In genomic region chr13:24161010-24161775, GRCh38 we compare ENCODE assay signal across 1 cellular context.
TF ChIP-seq lines count a peak whose summit lies in the region.

No MANE protein-coding gene starts in this region.

TF ChIP-seq in HepG2, 621 proteins besides CTCF, POLR2A, EP300 and RAD21 (continued from another document and continues in another):
- TF ChIP-seq, protein P1, sequence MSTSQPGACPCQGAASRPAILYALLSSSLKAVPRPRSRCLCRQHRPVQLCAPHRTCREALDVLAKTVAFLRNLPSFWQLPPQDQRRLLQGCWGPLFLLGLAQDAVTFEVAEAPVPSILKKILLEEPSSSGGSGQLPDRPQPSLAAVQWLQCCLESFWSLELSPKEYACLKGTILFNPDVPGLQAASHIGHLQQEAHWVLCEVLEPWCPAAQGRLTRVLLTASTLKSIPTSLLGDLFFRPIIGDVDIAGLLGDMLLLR (CRISPR knock-in tag; IDR thresholded peaks at IDR 0.05): 0 out of 2 replicates have a peak, but pooled peaks have one; percentile 18
- TF ChIP-seq, protein P2, sequence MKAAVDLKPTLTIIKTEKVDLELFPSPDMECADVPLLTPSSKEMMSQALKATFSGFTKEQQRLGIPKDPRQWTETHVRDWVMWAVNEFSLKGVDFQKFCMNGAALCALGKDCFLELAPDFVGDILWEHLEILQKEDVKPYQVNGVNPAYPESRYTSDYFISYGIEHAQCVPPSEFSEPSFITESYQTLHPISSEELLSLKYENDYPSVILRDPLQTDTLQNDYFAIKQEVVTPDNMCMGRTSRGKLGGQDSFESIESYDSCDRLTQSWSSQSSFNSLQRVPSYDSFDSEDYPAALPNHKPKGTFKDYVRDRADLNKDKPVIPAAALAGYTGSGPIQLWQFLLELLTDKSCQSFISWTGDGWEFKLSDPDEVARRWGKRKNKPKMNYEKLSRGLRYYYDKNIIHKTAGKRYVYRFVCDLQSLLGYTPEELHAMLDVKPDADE (CRISPR knock-in tag; IDR thresholded peaks at IDR 0.05): no peak
- TF ChIP-seq, protein P3, sequence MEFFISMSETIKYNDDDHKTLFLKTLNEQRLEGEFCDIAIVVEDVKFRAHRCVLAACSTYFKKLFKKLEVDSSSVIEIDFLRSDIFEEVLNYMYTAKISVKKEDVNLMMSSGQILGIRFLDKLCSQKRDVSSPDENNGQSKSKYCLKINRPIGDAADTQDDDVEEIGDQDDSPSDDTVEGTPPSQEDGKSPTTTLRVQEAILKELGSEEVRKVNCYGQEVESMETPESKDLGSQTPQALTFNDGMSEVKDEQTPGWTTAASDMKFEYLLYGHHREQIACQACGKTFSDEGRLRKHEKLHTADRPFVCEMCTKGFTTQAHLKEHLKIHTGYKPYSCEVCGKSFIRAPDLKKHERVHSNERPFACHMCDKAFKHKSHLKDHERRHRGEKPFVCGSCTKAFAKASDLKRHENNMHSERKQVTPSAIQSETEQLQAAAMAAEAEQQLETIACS (CRISPR knock-in tag; IDR thresholded peaks at IDR 0.05): 0 out of 2 replicates have a peak, but pooled peaks have one; percentile 16
- TF ChIP-seq, protein P4, sequence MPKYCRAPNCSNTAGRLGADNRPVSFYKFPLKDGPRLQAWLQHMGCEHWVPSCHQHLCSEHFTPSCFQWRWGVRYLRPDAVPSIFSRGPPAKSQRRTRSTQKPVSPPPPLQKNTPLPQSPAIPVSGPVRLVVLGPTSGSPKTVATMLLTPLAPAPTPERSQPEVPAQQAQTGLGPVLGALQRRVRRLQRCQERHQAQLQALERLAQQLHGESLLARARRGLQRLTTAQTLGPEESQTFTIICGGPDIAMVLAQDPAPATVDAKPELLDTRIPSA (CRISPR knock-in tag; IDR thresholded peaks at IDR 0.05; ENCODE audit: borderline replicate concordance): no peak
- TF ChIP-seq RARG (CRISPR knock-in tag; IDR thresholded peaks at IDR 0.05; ENCODE audit: low read depth): no peak
- no peak for TF ChIP-seq ZNF674 (CRISPR knock-in tag; IDR thresholded peaks at IDR 0.05; ENCODE audit: low read depth)
- TF ChIP-seq MBNL3 (CRISPR knock-in tag; conservative IDR thresholded peaks at IDR 0.05): no peak
- TF ChIP-seq ZIK1 (CRISPR knock-in tag; IDR thresholded peaks at IDR 0.05; ENCODE audit: borderline replicate concordance, low read depth): no peak
- no peak for TF ChIP-seq KLF6 (CRISPR knock-in tag; IDR thresholded peaks at IDR 0.05)
- TF ChIP-seq EED (CRISPR knock-in tag; IDR thresholded peaks at IDR 0.05): no peak
- TF ChIP-seq, protein P5, sequence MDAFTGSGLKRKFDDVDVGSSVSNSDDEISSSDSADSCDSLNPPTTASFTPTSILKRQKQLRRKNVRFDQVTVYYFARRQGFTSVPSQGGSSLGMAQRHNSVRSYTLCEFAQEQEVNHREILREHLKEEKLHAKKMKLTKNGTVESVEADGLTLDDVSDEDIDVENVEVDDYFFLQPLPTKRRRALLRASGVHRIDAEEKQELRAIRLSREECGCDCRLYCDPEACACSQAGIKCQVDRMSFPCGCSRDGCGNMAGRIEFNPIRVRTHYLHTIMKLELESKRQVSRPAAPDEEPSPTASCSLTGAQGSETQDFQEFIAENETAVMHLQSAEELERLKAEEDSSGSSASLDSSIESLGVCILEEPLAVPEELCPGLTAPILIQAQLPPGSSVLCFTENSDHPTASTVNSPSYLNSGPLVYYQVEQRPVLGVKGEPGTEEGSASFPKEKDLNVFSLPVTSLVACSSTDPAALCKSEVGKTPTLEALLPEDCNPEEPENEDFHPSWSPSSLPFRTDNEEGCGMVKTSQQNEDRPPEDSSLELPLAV (CRISPR knock-in tag; conservative IDR thresholded peaks at IDR 0.05; ENCODE audit: low read depth): no peak
- TF ChIP-seq ZNF703 (CRISPR knock-in tag; IDR thresholded peaks at IDR 0.05; ENCODE audit: borderline replicate concordance): no peak
- no peak for TF ChIP-seq TOPORS (CRISPR knock-in tag; IDR thresholded peaks at IDR 0.05)
- no peak for TF ChIP-seq CBX1 (IDR thresholded peaks at IDR 0.05; ENCODE audit: low read depth)
- no peak for TF ChIP-seq STAT5B (CRISPR knock-in tag; IDR thresholded peaks at IDR 0.05)
- TF ChIP-seq TFDP1 (CRISPR knock-in tag; IDR thresholded peaks at IDR 0.05; ENCODE audit: borderline replicate concordance): no peak
- no peak for TF ChIP-seq ZNF75D (CRISPR knock-in tag; IDR thresholded peaks at IDR 0.05; ENCODE audit: borderline replicate concordance)
- no peak; the same call in 1 of the 2 replicates for TF ChIP-seq KMT2A (CRISPR knock-in tag; IDR thresholded peaks at IDR 0.05)
- TF ChIP-seq, protein P6, sequence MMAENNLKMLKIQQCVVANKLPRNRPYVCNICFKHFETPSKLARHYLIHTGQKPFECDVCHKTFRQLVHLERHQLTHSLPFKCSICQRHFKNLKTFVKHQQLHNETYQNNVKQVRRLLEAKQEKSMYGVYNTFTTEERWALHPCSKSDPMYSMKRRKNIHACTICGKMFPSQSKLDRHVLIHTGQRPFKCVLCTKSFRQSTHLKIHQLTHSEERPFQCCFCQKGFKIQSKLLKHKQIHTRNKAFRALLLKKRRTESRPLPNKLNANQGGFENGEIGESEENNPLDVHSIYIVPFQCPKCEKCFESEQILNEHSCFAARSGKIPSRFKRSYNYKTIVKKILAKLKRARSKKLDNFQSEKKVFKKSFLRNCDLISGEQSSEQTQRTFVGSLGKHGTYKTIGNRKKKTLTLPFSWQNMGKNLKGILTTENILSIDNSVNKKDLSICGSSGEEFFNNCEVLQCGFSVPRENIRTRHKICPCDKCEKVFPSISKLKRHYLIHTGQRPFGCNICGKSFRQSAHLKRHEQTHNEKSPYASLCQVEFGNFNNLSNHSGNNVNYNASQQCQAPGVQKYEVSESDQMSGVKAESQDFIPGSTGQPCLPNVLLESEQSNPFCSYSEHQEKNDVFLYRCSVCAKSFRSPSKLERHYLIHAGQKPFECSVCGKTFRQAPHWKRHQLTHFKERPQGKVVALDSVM (CRISPR knock-in tag; IDR thresholded peaks at IDR 0.05): no peak
- TF ChIP-seq ZBTB20 (CRISPR knock-in tag; IDR thresholded peaks at IDR 0.05; ENCODE audit: borderline replicate concordance, low read depth): no peak
- no peak for TF ChIP-seq ATF7-NPFF (CRISPR knock-in tag; IDR thresholded peaks at IDR 0.05; ENCODE audit: low read depth)
- no peak for TF ChIP-seq TGIF2 (CRISPR knock-in tag; IDR thresholded peaks at IDR 0.05)
- no peak for TF ChIP-seq RBM39 (IDR thresholded peaks at IDR 0.05; ENCODE audit: low read depth, low read length, poor library complexity, severe bottlenecking)
- no peak for TF ChIP-seq PRMT3 (CRISPR knock-in tag; IDR thresholded peaks at IDR 0.05; ENCODE audit: borderline replicate concordance, low read depth)
- TF ChIP-seq ZZZ3 (CRISPR knock-in tag; IDR thresholded peaks at IDR 0.05; ENCODE audit: borderline replicate concordance): no peak
- TF ChIP-seq EZH2 (conservative IDR thresholded peaks at IDR 0.05; ENCODE audit: low read depth, low read length): no peak
- no peak for TF ChIP-seq GMEB1 (CRISPR knock-in tag; IDR thresholded peaks at IDR 0.05; ENCODE audit: borderline replicate concordance)
- TF ChIP-seq GABPB1 (CRISPR knock-in tag; IDR thresholded peaks at IDR 0.05): peak; percentile 57; the same call in 1 of the 2 replicates
- TF ChIP-seq SNAPC4 (CRISPR knock-in tag; IDR thresholded peaks at IDR 0.05): peak; percentile 56; the same call in 1 of the 2 replicates
- TF ChIP-seq MATR3 (CRISPR knock-in tag; IDR thresholded peaks at IDR 0.05): no peak
- no peak for TF ChIP-seq ZNF724P (CRISPR knock-in tag; IDR thresholded peaks at IDR 0.05; ENCODE audit: borderline replicate concordance)
- peak; percentile 11 for TF ChIP-seq ZNF883 (CRISPR knock-in tag; IDR thresholded peaks at IDR 0.05; ENCODE audit: not compliant biosample characterization)
- 0 out of 2 replicates have a peak, but pooled peaks have one; percentile 8 for TF ChIP-seq FOXA3 (CRISPR knock-in tag; IDR thresholded peaks at IDR 0.05)
- no peak; the same call in 1 of the 2 replicates for TF ChIP-seq ZBTB25 (CRISPR knock-in tag; IDR thresholded peaks at IDR 0.05)
- no peak for TF ChIP-seq MAFF (IDR thresholded peaks at IDR 0.05; ENCODE audit: low read depth, low read length)
- 0 out of 2 replicates have a peak, but pooled peaks have one; percentile 25 for TF ChIP-seq ZNF441 (CRISPR knock-in tag; IDR thresholded peaks at IDR 0.05; ENCODE audit: borderline replicate concordance)
- no peak for TF ChIP-seq ZNF367 (CRISPR knock-in tag; IDR thresholded peaks at IDR 0.05; ENCODE audit: borderline replicate concordance)
- no peak for TF ChIP-seq ZNF746 (CRISPR knock-in tag; IDR thresholded peaks at IDR 0.05)
- TF ChIP-seq ATRX (CRISPR knock-in tag; IDR thresholded peaks at IDR 0.05; ENCODE audit: borderline replicate concordance): no peak
- no peak for TF ChIP-seq GTF3A (CRISPR knock-in tag; conservative IDR thresholded peaks at IDR 0.05)
- no peak for TF ChIP-seq NR1H2 (CRISPR knock-in tag; IDR thresholded peaks at IDR 0.05; ENCODE audit: borderline replicate concordance, low read depth)
- TF ChIP-seq DPF2 (CRISPR knock-in tag; IDR thresholded peaks at IDR 0.05; ENCODE audit: borderline replicate concordance, low read depth): no peak
- no peak for TF ChIP-seq ZNF12 (CRISPR knock-in tag; IDR thresholded peaks at IDR 0.05)
- no peak for TF ChIP-seq DMTF1 (CRISPR knock-in tag; IDR thresholded peaks at IDR 0.05)
- TF ChIP-seq GATA4 (IDR thresholded peaks at IDR 0.05; ENCODE audit: borderline replicate concordance, low read depth): no peak
- TF ChIP-seq ZNF260 (CRISPR knock-in tag; IDR thresholded peaks at IDR 0.05; ENCODE audit: borderline replicate concordance, low read depth): no peak
- TF ChIP-seq ZFP1 (CRISPR knock-in tag; IDR thresholded peaks at IDR 0.05): no peak
